In the genomic region with DNA sequence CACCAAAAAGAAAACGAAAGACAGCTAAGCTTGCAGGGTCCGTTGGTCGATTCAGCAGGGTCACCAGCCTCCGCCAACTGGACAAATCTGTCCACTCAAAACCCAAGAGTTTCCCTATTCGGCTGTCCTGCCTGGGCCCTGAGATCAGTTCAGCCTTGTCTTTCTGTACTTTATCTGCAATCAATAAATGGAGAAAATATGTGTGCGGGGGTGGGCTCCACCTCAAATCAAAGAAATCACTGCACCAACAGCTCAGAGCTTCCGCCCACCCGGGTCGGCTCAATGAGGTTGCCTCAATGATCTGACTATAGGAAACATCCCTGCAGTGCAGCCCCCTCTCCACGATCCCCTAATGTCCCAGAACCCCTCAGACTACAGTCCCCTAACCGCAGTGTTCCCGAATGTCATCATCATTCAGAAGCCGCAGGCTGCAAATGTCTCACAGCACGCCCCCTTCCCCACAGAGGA, we compare ENCODE assay signal across 8 cellular contexts. TPM values are rescaled to one million over a fixed set of nuclear protein-coding genes. Genes with fewer than 3 reads are reported as not detected.
DNase-seq lines count a peak whose midpoint lies in the region; ATAC-seq, FAIRE-seq and TF ChIP-seq lines count a peak whose summit lies in the region.

No MANE protein-coding gene starts in this region.

- H3K4me2 ChIP-seq in A549 (peak overlapping the region; percentile 97), PC-3 (ENCODE audit: low read length) (peak overlapping the region; percentile 92), endothelial cell of umbilical vein (ENCODE audit: insufficient read depth, low read length) (peak overlapping the region; percentile 96), osteoblast (ENCODE audit: insufficient read depth, low read length) (peak overlapping the region; percentile 97)

- CTCF ChIA-PET in A549 (lab: Yijun Ruan, JAX), result interaction anchor here (0.7 to 35.5 kb wide), 5 partner anchors 10 to 169 kb away, joined by 3 to 1185 read pairs (median 7); partner anchors contain the start of genes CAPG, SH2D6 and TMEM150A
- CTCF ChIA-PET in PC-3 (lab: Charles Lee), result interaction anchor here (0.6 to 1.1 kb wide), 2 partner anchors 9 to 77 kb away, joined by 3 to 8 read pairs; no protein-coding TSS in a partner anchor
- CTCF ChIA-PET in endothelial cell of umbilical vein (lab: Charles Lee), result interaction anchor here (1.1 to 2.0 kb wide), 4 partner anchors 9 to 141 kb away, joined by 3 to 8 read pairs (median 4); no protein-coding TSS in a partner anchor

- no peak for DNase-seq in A549 (ENCODE audit: low read depth in 1 of 2, low spot score in 1 of 2)
- DNase-seq in PC-3, result no peak
- DNase-seq in endothelial cell of umbilical vein (ENCODE audit: low read depth, low spot score), result no peak
- DNase-seq in osteoblast (ENCODE audit: insufficient read length, low spot score, missing footprints), result peak; percentile 73
- no peak for DNase-seq in 8988T
- DNase-seq in CD1c-positive myeloid dendritic cell (ENCODE audit: extremely low spot score), result no peak

- TF ChIP-seq RAD21 in A549 (conservative IDR thresholded peaks at IDR 0.05 in 1 of 2, IDR thresholded peaks at IDR 0.05 in 1 of 2), result no peak

- peaks cover 13% of the 10 kb centered on the region for H3K4me1 ChIP-seq in A549
- peaks cover 10% of the 10 kb centered on the region for H3K4me1 ChIP-seq in PC-3 (ENCODE audit: insufficient read depth, low read length)
- H3K4me1 ChIP-seq in endothelial cell of umbilical vein (ENCODE audit: control insufficient read depth, extremely low read depth, insufficient read depth, low read length), result peaks cover 9% of the 10 kb centered on the region
- H3K4me1 ChIP-seq in osteoblast (ENCODE audit: insufficient read depth, low read length), result peaks cover 12% of the 10 kb centered on the region

- H3K36me3 ChIP-seq in PC-3 (ENCODE audit: low read depth, low read length) (peaks cover 12% of the 10 kb centered on the region; the same call in 1 of the 2 replicates), endothelial cell of umbilical vein (ENCODE audit: control insufficient read depth in 2 of 2, extremely low read depth in 1 of 2, insufficient read depth in 2 of 2, low read length in 2 of 2) (peaks cover 8 to 12% of the 10 kb centered on the region in 2 experiments), osteoblast (ENCODE audit: insufficient read depth, low read length) (peaks cover 22% of the 10 kb centered on the region)

- H3K27me3 ChIP-seq in PC-3 (ENCODE audit: low read length) (no peaks in the 10 kb centered on the region), endothelial cell of umbilical vein (ENCODE audit: control insufficient read depth in 2 of 2, insufficient read depth in 2 of 2, low read length in 2 of 2) (no peaks in the 10 kb centered on the region), osteoblast (ENCODE audit: insufficient read depth, low read length) (no peaks in the 10 kb centered on the region)

- ATAC-seq in A549, result peak; percentile 33 to 50
- peak; percentile 19 for ATAC-seq in GM21528 (IDR thresholded peaks at IDR 0.05; ENCODE audit: low FRiP score, unreplicated experiment)
- peak; percentile 5 for ATAC-seq in PC-3
- no peak for ATAC-seq in GM18519 (IDR thresholded peaks at IDR 0.05; ENCODE audit: low FRiP score, unreplicated experiment)

- FAIRE-seq in A549 (lab: Jason Lieb, UNC) (no peak), endothelial cell of umbilical vein (lab: Jason Lieb, UNC) (peak; percentile 58)

- H3K9me1 ChIP-seq in endothelial cell of umbilical vein (replicated peaks; ENCODE audit: control insufficient read depth, extremely low read depth, insufficient read depth, low read length), result no peaks in the 10 kb centered on the region

- H3K79me2 ChIP-seq in PC-3 (ENCODE audit: low read length) (peaks cover 35% of the 10 kb centered on the region), endothelial cell of umbilical vein (ENCODE audit: control insufficient read depth, insufficient read depth, low read length) (peaks cover 26% of the 10 kb centered on the region), osteoblast (ENCODE audit: insufficient read depth, low read length) (peaks cover 49% of the 10 kb centered on the region)

- TF ChIP-seq POLR2A in A549 (IDR thresholded peaks at IDR 0.05; ENCODE audit: low read length) (no peak), endothelial cell of umbilical vein (IDR thresholded peaks at IDR 0.05; ENCODE audit: low read depth, low read length) (no peak)

- peak overlapping the region; percentile 90 for H3K27ac ChIP-seq in A549
- H3K27ac ChIP-seq in PC-3 (ENCODE audit: low read length), result no peak overlapping the region
- no peak overlapping the region for H3K27ac ChIP-seq in endothelial cell of umbilical vein (ENCODE audit: insufficient read depth, low read depth, low read length)
- peak overlapping the region; percentile 72 for H3K27ac ChIP-seq in osteoblast (ENCODE audit: low read depth, low read length)

- TF ChIP-seq CTCF in A549 (IDR thresholded peaks at IDR 0.05), result no peak
- TF ChIP-seq CTCF in PC-3 (conservative IDR thresholded peaks at IDR 0.05; ENCODE audit: low read depth, low read length), result no peak
- TF ChIP-seq CTCF in endothelial cell of umbilical vein (IDR thresholded peaks at IDR 0.05; ENCODE audit: extremely low read depth in 1 of 2, insufficient read depth in 1 of 2, low read depth in 1 of 2, low read length in 2 of 2), result no peak
- TF ChIP-seq CTCF in osteoblast (IDR thresholded peaks at IDR 0.05; ENCODE audit: extremely low read depth, low read depth, low read length), result no peak

- 4% methylated on average over 14 of the region's 14 CpGs for WGBS in A549 (ENCODE audit: missing lambda C conversion rate)

- no peaks in the 10 kb centered on the region for H3F3A ChIP-seq in PC-3 (ENCODE audit: low read length, unreplicated experiment)

- H4K20me1 ChIP-seq in PC-3 (ENCODE audit: low read length), result no peaks in the 10 kb centered on the region
- no peaks in the 10 kb centered on the region for H4K20me1 ChIP-seq in endothelial cell of umbilical vein (replicated peaks; ENCODE audit: control insufficient read depth, extremely low read depth, insufficient read depth, low read length)
- H4K20me1 ChIP-seq in osteoblast (ENCODE audit: insufficient read depth, low read length), result peaks cover 13% of the 10 kb centered on the region

- intact Hi-C loops in PC-3 (cut with micrococcal nuclease), result loop anchor here (1.0 to 2.0 kb wide), 2 partner anchors 16 to 42 kb away; partner anchors contain the start of genes TMEM150A and VAMP8
- intact Hi-C loops in endothelial cell of umbilical vein (cut with micrococcal nuclease), result loop anchor here (1.0 kb wide), 5 partner anchors 22 to 55 kb away; partner anchors contain the start of genes C2orf68, MAT2A, TMEM150A and USP39

- H3K9me3 ChIP-seq in A549, result no peaks in the 10 kb centered on the region
- H3K9me3 ChIP-seq in PC-3 (ENCODE audit: low read length), result no peaks in the 10 kb centered on the region
- H3K9me3 ChIP-seq in endothelial cell of umbilical vein (replicated peaks; ENCODE audit: control insufficient read depth, insufficient read depth, low read length), result no peaks in the 10 kb centered on the region
- no peaks in the 10 kb centered on the region for H3K9me3 ChIP-seq in osteoblast (ENCODE audit: low read depth, low read length)

- H2AFZ ChIP-seq in PC-3 (ENCODE audit: low read length) (peak overlapping the region; percentile 94; the same call in 1 of the 2 replicates), endothelial cell of umbilical vein (ENCODE audit: low read depth, low read length) (peak overlapping the region; percentile 52), osteoblast (ENCODE audit: low read length) (peak overlapping the region; percentile 100)

- no peaks in the 10 kb centered on the region for H3K9me2 ChIP-seq in PC-3 (replicated peaks; ENCODE audit: low read length)

- H3K4me3 ChIP-seq in A549 (peak overlapping the region; percentile 91), PC-3 (ENCODE audit: low read length) (peak overlapping the region; percentile 88), endothelial cell of umbilical vein (replicated peaks in 1 of 3; ENCODE audit: insufficient read depth in 1 of 3, low read depth in 1 of 3, low read length in 3 of 3) (peak overlapping the region; percentile 58 to 82 (median 72)), osteoblast (ENCODE audit: insufficient read depth, low read length) (peak overlapping the region; percentile 98)

- dilution Hi-C loops in endothelial cell of umbilical vein (cut with MboI; ENCODE audit: extremely low pct_ligation_motif_present, low sequenced_read_pairs), result no loop called here

- BruUV-seq in PC-3 (replicated peaks; lab: Mats Ljungman, UMichigan) (TSS peak; percentile 61), endothelial cell of umbilical vein (replicated peaks; lab: Mats Ljungman, UMichigan) (no TSS peak)

- POLR2A ChIA-PET in A549 (lab: Yijun Ruan, JAX), result interaction anchor here (0.6 to 2.0 kb wide), 13 partner anchors 9 to 602 kb away, joined by 3 to 21 read pairs (median 3); partner anchors contain the start of genes MAT2A, RNF181, SH2D6 and TMEM150A
- POLR2A ChIA-PET in PC-3 (lab: Charles Lee; ENCODE audit: unreplicated experiment), result interaction anchor here (0.6 to 0.8 kb wide), 2 partner anchors 168 to 591 kb away, joined by 3 read pairs; no protein-coding TSS in a partner anchor
- POLR2A ChIA-PET in endothelial cell of umbilical vein (lab: Charles Lee), result interaction anchor here (0.7 to 1.4 kb wide), 4 partner anchors 9 to 51 kb away, joined by 3 to 4 read pairs (median 3); partner anchors contain the start of genes C2orf68 and MAT2A

- no peak for TF ChIP-seq EP300 in A549 (IDR thresholded peaks at IDR 0.05)

- peak overlapping the region; percentile 84 for H3K9ac ChIP-seq in PC-3 (ENCODE audit: low read length)
- peak overlapping the region; percentile 36 for H3K9ac ChIP-seq in endothelial cell of umbilical vein (replicated peaks; ENCODE audit: extremely low read depth, insufficient read depth, low read length)

RNA-seq across cellular contexts. Expression of gene GGCX, which starts 0.4 kb away (rescaled TPM):
- 39.0 and 49.6 TPM in 2 replicates for polyA plus RNA-seq in A549 (2011; rRNA removed)
- polyA plus RNA-seq in A549 (2012; cell fraction: cytosol; rRNA removed), result 49.1 and 53.4 TPM in 2 replicates
- 69.5 and 77.4 TPM in 2 replicates for polyA plus RNA-seq in A549 (2012; cell fraction: nucleus; rRNA removed)
- polyA plus RNA-seq in A549 (2017; fragmentation: RNase III; extraction: RNeasy Plus Mini Kit Qiagen cat#74134 plus additional on column Dnase treatment), result 48.7 to 58.5 TPM (median 55.1 TPM) in 3 replicates
- polyA minus RNA-seq in A549 (2011; rRNA and poly(A)+ RNA removed), result 99.1 and 106 TPM in 2 replicates
- 34.8 and 46.7 TPM in 2 replicates for total RNA-seq in PC-3 (2014; rRNA removed)
- 44.5 and 48.0 TPM in 2 replicates for total RNA-seq in endothelial cell of umbilical vein
- polyA plus RNA-seq in endothelial cell of umbilical vein, result 58.9 and 62.7 TPM in 2 replicates
- polyA plus RNA-seq in endothelial cell of umbilical vein (2011; cell fraction: cytosol; rRNA removed), result 44.7 and 47.0 TPM in 2 replicates
- 48.2 and 60.0 TPM in 2 replicates for polyA plus RNA-seq in endothelial cell of umbilical vein (2011; cell fraction: nucleus; rRNA removed)
- polyA plus RNA-seq in endothelial cell of umbilical vein (2012), result 44.4 and 45.2 TPM in 2 replicates
- 112 and 122 TPM in 2 replicates for polyA minus RNA-seq in endothelial cell of umbilical vein
- polyA minus RNA-seq in endothelial cell of umbilical vein (2011; cell fraction: cytosol; rRNA and poly(A)+ RNA removed), result 15.7 TPM
- polyA minus RNA-seq in endothelial cell of umbilical vein (2011; cell fraction: nucleus; rRNA and poly(A)+ RNA removed), result 33.9 and 40.7 TPM in 2 replicates
- 40.9 and 52.5 TPM in 2 replicates for total RNA-seq in osteoblast

RNA-seq across cellular contexts. Expression of gene VAMP8, which starts 16.5 kb away (rescaled TPM):
- polyA plus RNA-seq in A549 (2011; rRNA removed) (38.3 and 41.1 TPM in 2 replicates), A549 (2017; fragmentation: RNase III; extraction: RNeasy Plus Mini Kit Qiagen cat#74134 plus additional on column Dnase treatment) (17.7 to 22.4 TPM (median 18.5 TPM) in 3 replicates), endothelial cell of umbilical vein (68.7 and 73.1 TPM in 2 replicates)
- polyA plus RNA-seq in A549 (2012; cell fraction: cytosol; rRNA removed), result 21.5 and 24.5 TPM in 2 replicates
- polyA plus RNA-seq in A549 (2012; cell fraction: nucleus; rRNA removed), result 5.7 and 12.5 TPM in 2 replicates
- 8.3 and 8.7 TPM in 2 replicates for polyA minus RNA-seq in A549 (2011; rRNA and poly(A)+ RNA removed)
- total RNA-seq in PC-3 (2014; rRNA removed) (141 and 142 TPM in 2 replicates), endothelial cell of umbilical vein (35.8 and 39.0 TPM in 2 replicates), osteoblast (2.1 and 2.5 TPM in 2 replicates)
- polyA plus RNA-seq in endothelial cell of umbilical vein (2011; cell fraction: cytosol; rRNA removed), result 66.7 and 80.9 TPM in 2 replicates
- 26.9 and 29.2 TPM in 2 replicates for polyA plus RNA-seq in endothelial cell of umbilical vein (2011; cell fraction: nucleus; rRNA removed)
- 94.8 and 116 TPM in 2 replicates for polyA plus RNA-seq in endothelial cell of umbilical vein (2012)
- polyA minus RNA-seq in endothelial cell of umbilical vein, result 17.4 and 21.2 TPM in 2 replicates
- 23.2 TPM for polyA minus RNA-seq in endothelial cell of umbilical vein (2011; cell fraction: cytosol; rRNA and poly(A)+ RNA removed)
- polyA minus RNA-seq in endothelial cell of umbilical vein (2011; cell fraction: nucleus; rRNA and poly(A)+ RNA removed), result 3.8 and 4.4 TPM in 2 replicates

RNA-seq across cellular contexts. Expression of gene MAT2A, which starts 21.9 kb away (rescaled TPM):
- polyA plus RNA-seq in A549 (2011; rRNA removed) (1,024 and 1,329 TPM in 2 replicates), A549 (2017; fragmentation: RNase III; extraction: RNeasy Plus Mini Kit Qiagen cat#74134 plus additional on column Dnase treatment) (370 to 430 TPM (median 400 TPM) in 3 replicates), endothelial cell of umbilical vein (151 and 172 TPM in 2 replicates)
- polyA plus RNA-seq in A549 (2012; cell fraction: cytosol; rRNA removed), result 197 and 230 TPM in 2 replicates
- polyA plus RNA-seq in A549 (2012; cell fraction: nucleus; rRNA removed), result 533 and 600 TPM in 2 replicates
- polyA minus RNA-seq in A549 (2011; rRNA and poly(A)+ RNA removed), result 421 and 591 TPM in 2 replicates
- total RNA-seq in PC-3 (2014; rRNA removed) (304 and 309 TPM in 2 replicates), endothelial cell of umbilical vein (236 and 257 TPM in 2 replicates), osteoblast (124 and 142 TPM in 2 replicates)
- polyA plus RNA-seq in endothelial cell of umbilical vein (2011; cell fraction: cytosol; rRNA removed), result 116 and 136 TPM in 2 replicates
- 623 and 766 TPM in 2 replicates for polyA plus RNA-seq in endothelial cell of umbilical vein (2011; cell fraction: nucleus; rRNA removed)
- 223 and 272 TPM in 2 replicates for polyA plus RNA-seq in endothelial cell of umbilical vein (2012)
- polyA minus RNA-seq in endothelial cell of umbilical vein, result 335 and 379 TPM in 2 replicates
- 333 TPM for polyA minus RNA-seq in endothelial cell of umbilical vein (2011; cell fraction: cytosol; rRNA and poly(A)+ RNA removed)
- polyA minus RNA-seq in endothelial cell of umbilical vein (2011; cell fraction: nucleus; rRNA and poly(A)+ RNA removed), result 297 and 352 TPM in 2 replicates

RNA-seq across cellular contexts. Expression of gene VAMP5, which starts 23.4 kb away (rescaled TPM):
- polyA plus RNA-seq in A549 (2011; rRNA removed) (0.16 and 0.67 TPM in 2 replicates), A549 (2017; fragmentation: RNase III; extraction: RNeasy Plus Mini Kit Qiagen cat#74134 plus additional on column Dnase treatment) (not detected in 3 replicates), endothelial cell of umbilical vein (624 and 648 TPM in 2 replicates)
- 0.10 and 0.25 TPM in 2 replicates for polyA plus RNA-seq in A549 (2012; cell fraction: cytosol; rRNA removed)
- 0.29 and 0.95 TPM in 2 replicates for polyA plus RNA-seq in A549 (2012; cell fraction: nucleus; rRNA removed)
- polyA minus RNA-seq in A549 (2011; rRNA and poly(A)+ RNA removed), result 0.58 TPM in 1 of 2 replicates, not detected in the other
- total RNA-seq in PC-3 (2014; rRNA removed) (0.40 TPM in 1 of 2 replicates, not detected in the other), endothelial cell of umbilical vein (164 and 186 TPM in 2 replicates), osteoblast (21.8 and 27.1 TPM in 2 replicates)
- polyA plus RNA-seq in endothelial cell of umbilical vein (2011; cell fraction: cytosol; rRNA removed), result 398 and 453 TPM in 2 replicates
- polyA plus RNA-seq in endothelial cell of umbilical vein (2011; cell fraction: nucleus; rRNA removed), result 96.0 and 112 TPM in 2 replicates
- polyA plus RNA-seq in endothelial cell of umbilical vein (2012), result 305 and 367 TPM in 2 replicates
- polyA minus RNA-seq in endothelial cell of umbilical vein, result 96.5 and 104 TPM in 2 replicates
- not detected for polyA minus RNA-seq in endothelial cell of umbilical vein (2011; cell fraction: cytosol; rRNA and poly(A)+ RNA removed)
- polyA minus RNA-seq in endothelial cell of umbilical vein (2011; cell fraction: nucleus; rRNA and poly(A)+ RNA removed), result 9.9 and 13.3 TPM in 2 replicates

RNA-seq across cellular contexts. Expression of gene RNF181, which starts 34.7 kb away (rescaled TPM):
- polyA plus RNA-seq in A549 (2011; rRNA removed) (287 and 366 TPM in 2 replicates), A549 (2017; fragmentation: RNase III; extraction: RNeasy Plus Mini Kit Qiagen cat#74134 plus additional on column Dnase treatment) (182 to 199 TPM (median 189 TPM) in 3 replicates), endothelial cell of umbilical vein (629 and 643 TPM in 2 replicates)
- polyA plus RNA-seq in A549 (2012; cell fraction: cytosol; rRNA removed), result 318 and 381 TPM in 2 replicates
- polyA plus RNA-seq in A549 (2012; cell fraction: nucleus; rRNA removed), result 260 and 338 TPM in 2 replicates
- polyA minus RNA-seq in A549 (2011; rRNA and poly(A)+ RNA removed), result 111 and 217 TPM in 2 replicates
- total RNA-seq in PC-3 (2014; rRNA removed) (170 and 225 TPM in 2 replicates), endothelial cell of umbilical vein (133 and 142 TPM in 2 replicates), osteoblast (124 and 146 TPM in 2 replicates)
- 503 and 603 TPM in 2 replicates for polyA plus RNA-seq in endothelial cell of umbilical vein (2011; cell fraction: cytosol; rRNA removed)
- polyA plus RNA-seq in endothelial cell of umbilical vein (2011; cell fraction: nucleus; rRNA removed), result 227 and 271 TPM in 2 replicates
- 260 and 265 TPM in 2 replicates for polyA plus RNA-seq in endothelial cell of umbilical vein (2012)
- 205 and 256 TPM in 2 replicates for polyA minus RNA-seq in endothelial cell of umbilical vein
- 27.7 TPM for polyA minus RNA-seq in endothelial cell of umbilical vein (2011; cell fraction: cytosol; rRNA and poly(A)+ RNA removed)
- polyA minus RNA-seq in endothelial cell of umbilical vein (2011; cell fraction: nucleus; rRNA and poly(A)+ RNA removed), result 51.5 and 60.1 TPM in 2 replicates

Comparison
In these comparisons a context has a peak if more than half of its experiments do, and no peak if none do; other contexts are left out.
1. H3K27ac ChIP-seq: peak in A549 (2 of 2) and osteoblast (single experiment); none in PC-3 (single experiment) and endothelial cell of umbilical vein (single experiment).
2. RNA of gene VAMP8, which starts 16.5 kb away (total RNA-seq): 141 to 142 TPM in PC-3 and 35.8 to 39.0 TPM in endothelial cell of umbilical vein; 2.1 to 2.5 TPM in osteoblast; every median in the first group is over 10 times any median in the second.
3. Peak in every context shown above with its lines, with median percentiles within 50 percentile points of each other: H3K4me2 ChIP-seq, H3K4me3 ChIP-seq and H2AFZ ChIP-seq.